ENCODE assay signal across 12 cellular contexts in genomic region chr11:76276046-76276772, GRCh38.
DNase-seq lines count a peak whose midpoint lies in the region; ATAC-seq, FAIRE-seq and TF ChIP-seq lines count a peak whose summit lies in the region.
"Had no signal": no experiment of that assay in that cellular context is flagged by ENCODE, and none has a peak within 500 bp of the region (broad histone marks: within the 10 kb centered on the region; RNA-seq: fewer than 3 reads in every experiment).

No MANE protein-coding gene starts in this region.

- H3K4me2 ChIP-seq in BLaER1, result peak overlapping the region; percentile 82

- in situ Hi-C loops in GM13977 (cut with MboI; ENCODE audit: low pct_unique_long_range_greater_than_20kb, low sequenced_read_pairs, unreplicated experiment), result no loop called here

- H3K27ac ChIP-seq in BLaER1 (no peak overlapping the region), liver (ENCODE audit: low read depth in 1 of 2, low read length in 2 of 2) (peak overlapping the region; percentile 64 to 74), small intestine (ENCODE audit: low read depth in 1 of 2, low read length in 1 of 2) (no peak overlapping the region), SJCRH30 (no peak overlapping the region), aorta (ENCODE audit: low read depth in 1 of 2, low read length in 2 of 2) (no peak overlapping the region)
- H3K27ac ChIP-seq: GM23248 had no signal

- intact Hi-C loops in aorta (cut with DNase I), result no loop called here

- no peak for ATAC-seq in aorta (ENCODE audit: low FRiP score)

- TF ChIP-seq RAD21 in liver (IDR thresholded peaks at IDR 0.05), result no peak

- FAIRE-seq in small intestine (lab: Jason Lieb, UNC), result no peak
- FAIRE-seq: HTR-8/SVneo had no signal

- no peak overlapping the region for H3K4me3 ChIP-seq in BLaER1
- no peak overlapping the region for H3K4me3 ChIP-seq in adipocyte (ENCODE audit: low read length)
- no peak overlapping the region for H3K4me3 ChIP-seq in liver (ENCODE audit: low read depth in 1 of 3, low read length in 3 of 3)
- H3K4me3 ChIP-seq in small intestine (ENCODE audit: low read depth in 1 of 2, low read length in 2 of 2), result no peak overlapping the region
- no peak overlapping the region for H3K4me3 ChIP-seq in SJCRH30
- no peak overlapping the region for H3K4me3 ChIP-seq in aorta (ENCODE audit: low read length in 2 of 2)
- H3K4me3 ChIP-seq: GM23248 had no signal

- H3K36me3 ChIP-seq in BLaER1 (no peaks in the 10 kb centered on the region), adipocyte (ENCODE audit: control insufficient read depth, insufficient read depth, low read length, severe bottlenecking) (no peaks in the 10 kb centered on the region), liver (ENCODE audit: control insufficient read depth in 4 of 4, insufficient read depth in 3 of 4, low read depth in 1 of 4, low read length in 3 of 4) (no peaks in the 10 kb centered on the region), small intestine (ENCODE audit: control insufficient read depth in 2 of 2, insufficient read depth in 2 of 2, low read length in 2 of 2) (no peaks in the 10 kb centered on the region), SJCRH30 (no peaks in the 10 kb centered on the region), aorta (ENCODE audit: control insufficient read depth in 1 of 2, insufficient read depth in 2 of 2, low read length in 1 of 2) (no peaks in the 10 kb centered on the region)
- H3K36me3 ChIP-seq: BE2C had no signal

- no peaks in the 10 kb centered on the region for H4K20me1 ChIP-seq in BLaER1

- DNase-seq in adipocyte (ENCODE audit: low read depth), result no peak
- DNase-seq in small intestine, result peak; percentile 9
- no peak for DNase-seq in GM13977 (ENCODE audit: low spot score)
- DNase-seq in SJCRH30, result no peak
- no peak for DNase-seq in aorta
- DNase-seq: BE2C, GF-D8, GM23248, H7 had no signal

- H3K27me3 ChIP-seq in BLaER1 (no peaks in the 10 kb centered on the region), adipocyte (replicated peaks; ENCODE audit: control insufficient read depth, insufficient read depth, low read length) (peaks cover 10% of the 10 kb centered on the region), liver (ENCODE audit: control insufficient read depth in 4 of 4, insufficient read depth in 4 of 4, low read length in 3 of 4) (no peaks in the 10 kb centered on the region), small intestine (ENCODE audit: control insufficient read depth in 2 of 2, insufficient read depth in 2 of 2, low read length in 2 of 2) (no peaks in the 10 kb centered on the region), SJCRH30 (no peaks in the 10 kb centered on the region), aorta (ENCODE audit: control insufficient read depth in 1 of 2, insufficient read depth in 2 of 2, low read length in 1 of 2) (no peaks in the 10 kb centered on the region)
- H3K27me3 ChIP-seq: BE2C had no signal

- WGBS in liver, result 52% methylated on average over 9 of the region's 9 CpGs
- WGBS in small intestine, 3 donors, result 43 to 66% (median 53%) methylated on average over 9 of the region's 9 CpGs
- WGBS in aorta, 2 donors, result 84 to 85% methylated on average over 9 of the region's 9 CpGs

- H3K4me1 ChIP-seq in BLaER1 (peaks cover 52% of the 10 kb centered on the region), adipocyte (ENCODE audit: control insufficient read depth, insufficient read depth, low read length) (peaks cover 9% of the 10 kb centered on the region), liver (ENCODE audit: control insufficient read depth in 4 of 4, insufficient read depth in 4 of 4, low read length in 3 of 4) (peaks cover 4 to 15% (median 8%) of the 10 kb centered on the region in 4 donors), small intestine (ENCODE audit: control insufficient read depth in 2 of 2, insufficient read depth in 1 of 2, low read depth in 1 of 2, low read length in 1 of 2) (no peaks in the 10 kb centered on the region), SJCRH30 (peaks cover 6% of the 10 kb centered on the region), aorta (ENCODE audit: control insufficient read depth in 1 of 2, insufficient read depth in 2 of 2, low read length in 2 of 2) (no peaks in the 10 kb centered on the region)

- TF ChIP-seq CTCF in liver (IDR thresholded peaks at IDR 0.05; ENCODE audit: low read depth, low read length, missing input control), result no peak
- TF ChIP-seq CTCF in GM13977 (IDR thresholded peaks at IDR 0.05; ENCODE audit: extremely low read depth, insufficient read depth, missing control alignments), result no peak

- H3K9ac ChIP-seq in BLaER1 (no peak overlapping the region), adipocyte (ENCODE audit: low read length) (peak overlapping the region; percentile 1), liver (ENCODE audit: low read depth in 1 of 2, low read length in 2 of 2) (peak overlapping the region in 1 of 2 donors; percentile 42)
- H3K9ac ChIP-seq: GM23248 had no signal

- H3K9me3 ChIP-seq in BLaER1 (peaks cover 17% of the 10 kb centered on the region), adipocyte (ENCODE audit: control insufficient read depth, low read length) (peaks cover 12% of the 10 kb centered on the region), liver (ENCODE audit: control insufficient read depth in 4 of 4, low read length in 3 of 4) (peaks cover 2 to 13% (median 9%) of the 10 kb centered on the region in 4 donors), small intestine (ENCODE audit: control insufficient read depth, low read depth) (no peaks in the 10 kb centered on the region), SJCRH30 (replicated peaks) (peaks cover 9% of the 10 kb centered on the region; the same call in 1 of the 2 replicates), aorta (ENCODE audit: control insufficient read depth, low read length) (peaks cover 3% of the 10 kb centered on the region)
- H3K9me3 ChIP-seq: BE2C had no signal

TF ChIP-seq in liver, 16 proteins besides CTCF, POLR2A, EP300 and RAD21:
- TF ChIP-seq, protein P1, sequence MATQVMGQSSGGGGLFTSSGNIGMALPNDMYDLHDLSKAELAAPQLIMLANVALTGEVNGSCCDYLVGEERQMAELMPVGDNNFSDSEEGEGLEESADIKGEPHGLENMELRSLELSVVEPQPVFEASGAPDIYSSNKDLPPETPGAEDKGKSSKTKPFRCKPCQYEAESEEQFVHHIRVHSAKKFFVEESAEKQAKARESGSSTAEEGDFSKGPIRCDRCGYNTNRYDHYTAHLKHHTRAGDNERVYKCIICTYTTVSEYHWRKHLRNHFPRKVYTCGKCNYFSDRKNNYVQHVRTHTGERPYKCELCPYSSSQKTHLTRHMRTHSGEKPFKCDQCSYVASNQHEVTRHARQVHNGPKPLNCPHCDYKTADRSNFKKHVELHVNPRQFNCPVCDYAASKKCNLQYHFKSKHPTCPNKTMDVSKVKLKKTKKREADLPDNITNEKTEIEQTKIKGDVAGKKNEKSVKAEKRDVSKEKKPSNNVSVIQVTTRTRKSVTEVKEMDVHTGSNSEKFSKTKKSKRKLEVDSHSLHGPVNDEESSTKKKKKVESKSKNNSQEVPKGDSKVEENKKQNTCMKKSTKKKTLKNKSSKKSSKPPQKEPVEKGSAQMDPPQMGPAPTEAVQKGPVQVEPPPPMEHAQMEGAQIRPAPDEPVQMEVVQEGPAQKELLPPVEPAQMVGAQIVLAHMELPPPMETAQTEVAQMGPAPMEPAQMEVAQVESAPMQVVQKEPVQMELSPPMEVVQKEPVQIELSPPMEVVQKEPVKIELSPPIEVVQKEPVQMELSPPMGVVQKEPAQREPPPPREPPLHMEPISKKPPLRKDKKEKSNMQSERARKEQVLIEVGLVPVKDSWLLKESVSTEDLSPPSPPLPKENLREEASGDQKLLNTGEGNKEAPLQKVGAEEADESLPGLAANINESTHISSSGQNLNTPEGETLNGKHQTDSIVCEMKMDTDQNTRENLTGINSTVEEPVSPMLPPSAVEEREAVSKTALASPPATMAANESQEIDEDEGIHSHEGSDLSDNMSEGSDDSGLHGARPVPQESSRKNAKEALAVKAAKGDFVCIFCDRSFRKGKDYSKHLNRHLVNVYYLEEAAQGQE (IDR thresholded peaks at IDR 0.05), result peak; percentile 31
- TF ChIP-seq, protein P2, sequence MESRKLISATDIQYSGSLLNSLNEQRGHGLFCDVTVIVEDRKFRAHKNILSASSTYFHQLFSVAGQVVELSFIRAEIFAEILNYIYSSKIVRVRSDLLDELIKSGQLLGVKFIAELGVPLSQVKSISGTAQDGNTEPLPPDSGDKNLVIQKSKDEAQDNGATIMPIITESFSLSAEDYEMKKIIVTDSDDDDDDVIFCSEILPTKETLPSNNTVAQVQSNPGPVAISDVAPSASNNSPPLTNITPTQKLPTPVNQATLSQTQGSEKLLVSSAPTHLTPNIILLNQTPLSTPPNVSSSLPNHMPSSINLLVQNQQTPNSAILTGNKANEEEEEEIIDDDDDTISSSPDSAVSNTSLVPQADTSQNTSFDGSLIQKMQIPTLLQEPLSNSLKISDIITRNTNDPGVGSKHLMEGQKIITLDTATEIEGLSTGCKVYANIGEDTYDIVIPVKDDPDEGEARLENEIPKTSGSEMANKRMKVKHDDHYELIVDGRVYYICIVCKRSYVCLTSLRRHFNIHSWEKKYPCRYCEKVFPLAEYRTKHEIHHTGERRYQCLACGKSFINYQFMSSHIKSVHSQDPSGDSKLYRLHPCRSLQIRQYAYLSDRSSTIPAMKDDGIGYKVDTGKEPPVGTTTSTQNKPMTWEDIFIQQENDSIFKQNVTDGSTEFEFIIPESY (IDR thresholded peaks at IDR 0.05), result no peak
- TF ChIP-seq YY1 (IDR thresholded peaks at IDR 0.05), result no peak
- peak in 1 of 2 donors; percentile 54 for TF ChIP-seq JUND (IDR thresholded peaks at IDR 0.05)
- no peak for TF ChIP-seq ATF3 (IDR thresholded peaks at IDR 0.05)
- TF ChIP-seq FOXA2 (IDR thresholded peaks at IDR 0.05), result no peak
- no peak for TF ChIP-seq FOXA1 (IDR thresholded peaks at IDR 0.05)
- no peak for TF ChIP-seq TAF1 (conservative IDR thresholded peaks at IDR 0.05)
- TF ChIP-seq GABPA (IDR thresholded peaks at IDR 0.05 in 1 of 2, conservative IDR thresholded peaks at IDR 0.05 in 1 of 2), result no peak
- TF ChIP-seq HNF4G (IDR thresholded peaks at IDR 0.05), result peak; percentile 82
- TF ChIP-seq SP1 (IDR thresholded peaks at IDR 0.05), result peak; percentile 92
- TF ChIP-seq NR2F2 (IDR thresholded peaks at IDR 0.05), result no peak
- TF ChIP-seq, protein P3, sequence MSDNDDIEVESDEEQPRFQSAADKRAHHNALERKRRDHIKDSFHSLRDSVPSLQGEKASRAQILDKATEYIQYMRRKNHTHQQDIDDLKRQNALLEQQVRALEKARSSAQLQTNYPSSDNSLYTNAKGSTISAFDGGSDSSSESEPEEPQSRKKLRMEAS (IDR thresholded peaks at IDR 0.05), result no peak
- peak; percentile 78 to 81 for TF ChIP-seq RXRA (IDR thresholded peaks at IDR 0.05)
- TF ChIP-seq HNF4A (conservative IDR thresholded peaks at IDR 0.05), result peak; percentile 93
- TF ChIP-seq EGR1 (IDR thresholded peaks at IDR 0.05; ENCODE audit: low read depth in 2 of 2), result no peak

Comparison
In these comparisons a context has a peak if more than half of its experiments do, and no peak if none do; other contexts are left out.
1. H3K27ac ChIP-seq: peak in liver (2 of 2); none in BLaER1 (single experiment), small intestine (0 of 2), SJCRH30 (single experiment) and aorta (0 of 2).